13 cellular contexts compared by ENCODE assay signal in genomic region chr2:43486604-43487003, GRCh38.
DNase-seq lines count a peak whose midpoint lies in the region; ATAC-seq and TF ChIP-seq lines count a peak whose summit lies in the region.
"Had no signal": no experiment of that assay in that cellular context is flagged by ENCODE, and none has a peak within 500 bp of the region (broad histone marks: within the 10 kb centered on the region; RNA-seq: fewer than 3 reads in every experiment).

No MANE protein-coding gene starts in this region.

- no peaks in the 10 kb centered on the region for H3K27me3 ChIP-seq in upper lobe of right lung
- H3K27me3 ChIP-seq: colonic mucosa, neutrophil had no signal

- POLR2A ChIA-PET in activated CD4-positive, alpha-beta memory T cell treated with anti-CD3 and anti-CD28 coated beads, Interleukin-2, amount 10 ng/mL, durations not matched to agents 7 days and 5 days (lab: Charles Lee): no interaction called here
- POLR2A ChIA-PET in activated CD4-positive, alpha-beta memory T cell treated with anti-CD3 and anti-CD28 coated beads for 36 hours (lab: Charles Lee): no interaction called here

- DNase-seq in activated CD4-positive, alpha-beta memory T cell treated with anti-CD3 and anti-CD28 coated beads, Interleukin-2, amount 10 ng/mL, durations not matched to agents 7 days and 5 days: no peak
- DNase-seq in activated CD4-positive, alpha-beta memory T cell treated with anti-CD3 and anti-CD28 coated beads for 36 hours: no peak
- DNase-seq in fibroblast of mammary gland (ENCODE audit: low read depth) (peak; percentile 80), upper lobe of right lung (no peak), foreskin melanocyte (no peak)
- DNase-seq: activated effector memory CD4-positive, alpha-beta T cell treated with Interleukin-2 at 50 U/mL for 16 hours; colonic mucosa; KG1; RPMI8226 had no signal

- intact Hi-C loops in activated CD4-positive, alpha-beta memory T cell treated with anti-CD3 and anti-CD28 coated beads for 36 hours (cut with micrococcal nuclease): loop anchor here (2.0 to 10.0 kb wide), 2 partner anchors 56 to 542 kb away; no protein-coding TSS in a partner anchor
- intact Hi-C loops in upper lobe of right lung (cut with DNase I): loop anchor here (10.0 kb wide), 2 partner anchors 252 to 512 kb away; no protein-coding TSS in a partner anchor

- peak overlapping the region; percentile 56 for H3K27ac ChIP-seq in upper lobe of right lung
- H3K27ac ChIP-seq: colonic mucosa, neutrophil had no signal

- H3K9me3 ChIP-seq in upper lobe of right lung: no peaks in the 10 kb centered on the region
- H3K9me3 ChIP-seq: colonic mucosa, neutrophil had no signal

- peaks cover 23% of the 10 kb centered on the region for H3K4me1 ChIP-seq in upper lobe of right lung
- H3K4me1 ChIP-seq: colonic mucosa had no signal

- H3K27ac Mint-ChIP-seq in activated CD4-positive, alpha-beta memory T cell treated with anti-CD3 and anti-CD28 coated beads, Interleukin-2, amount 10 ng/mL, durations not matched to agents 7 days and 5 days: peak overlapping the region; percentile 9
- H3K27ac Mint-ChIP-seq in activated CD4-positive, alpha-beta memory T cell treated with anti-CD3 and anti-CD28 coated beads for 36 hours: no peak overlapping the region
- peak overlapping the region in 2 of 3 experiments; percentile 16 to 48 for H3K27ac Mint-ChIP-seq in nephron

- H3K4me3 Mint-ChIP-seq in activated CD4-positive, alpha-beta memory T cell treated with anti-CD3 and anti-CD28 coated beads, Interleukin-2, amount 10 ng/mL, durations not matched to agents 7 days and 5 days: no peak overlapping the region
- no peak overlapping the region for H3K4me3 Mint-ChIP-seq in activated CD4-positive, alpha-beta memory T cell treated with anti-CD3 and anti-CD28 coated beads for 36 hours
- H3K4me3 Mint-ChIP-seq in nephron: no peak overlapping the region

- TF ChIP-seq CTCF in fibroblast of mammary gland (conservative IDR thresholded peaks at IDR 0.05; ENCODE audit: control insufficient read depth, insufficient read depth, low read depth, low read length) (no peak), nephron (IDR thresholded peaks at IDR 0.05; ENCODE audit: unreplicated experiment in 3 of 3) (no peak), upper lobe of right lung (IDR thresholded peaks at IDR 0.05) (no peak)

- H3K4me1 Mint-ChIP-seq in activated CD4-positive, alpha-beta memory T cell treated with anti-CD3 and anti-CD28 coated beads, Interleukin-2, amount 10 ng/mL, durations not matched to agents 7 days and 5 days: peaks cover 33% of the 10 kb centered on the region
- H3K4me1 Mint-ChIP-seq in activated CD4-positive, alpha-beta memory T cell treated with anti-CD3 and anti-CD28 coated beads for 36 hours (ENCODE audit: low read depth): peaks cover 13% of the 10 kb centered on the region
- H3K4me1 Mint-ChIP-seq in nephron: peaks cover 27% of the 10 kb centered on the region

- no peaks in the 10 kb centered on the region for H3K9me3 Mint-ChIP-seq in activated CD4-positive, alpha-beta memory T cell treated with anti-CD3 and anti-CD28 coated beads, Interleukin-2, amount 10 ng/mL, durations not matched to agents 7 days and 5 days
- H3K9me3 Mint-ChIP-seq in activated CD4-positive, alpha-beta memory T cell treated with anti-CD3 and anti-CD28 coated beads for 36 hours: no peaks in the 10 kb centered on the region
- H3K9me3 Mint-ChIP-seq in nephron: no peaks in the 10 kb centered on the region

- no peak overlapping the region for H3K4me3 ChIP-seq in fibroblast of mammary gland (ENCODE audit: control insufficient read depth, low read depth, low read length)
- no peak overlapping the region for H3K4me3 ChIP-seq in upper lobe of right lung
- H3K4me3 ChIP-seq: colonic mucosa had no signal

- H3K36me3 Mint-ChIP-seq in activated CD4-positive, alpha-beta memory T cell treated with anti-CD3 and anti-CD28 coated beads, Interleukin-2, amount 10 ng/mL, durations not matched to agents 7 days and 5 days (ENCODE audit: low read depth): peaks cover 2% of the 10 kb centered on the region
- peaks cover 4% of the 10 kb centered on the region for H3K36me3 Mint-ChIP-seq in activated CD4-positive, alpha-beta memory T cell treated with anti-CD3 and anti-CD28 coated beads for 36 hours
- H3K36me3 Mint-ChIP-seq in nephron (ENCODE audit: low read depth): no peaks in the 10 kb centered on the region

- peak; percentile 75 for ATAC-seq in upper lobe of right lung
- ATAC-seq in HG03571 (IDR thresholded peaks at IDR 0.05; ENCODE audit: unreplicated experiment): no peak
- no peak for ATAC-seq in GM21360 (IDR thresholded peaks at IDR 0.05; ENCODE audit: unreplicated experiment)

- CTCF ChIA-PET in activated CD4-positive, alpha-beta memory T cell treated with anti-CD3 and anti-CD28 coated beads, Interleukin-2, amount 10 ng/mL, durations not matched to agents 7 days and 5 days (lab: Charles Lee): interaction anchor here (3.6 to 4.1 kb wide), 3 partner anchors 259 to 540 kb away, joined by 36 to 68 read pairs (median 54); partner anchors contain the start of gene ZFP36L2
- CTCF ChIA-PET in activated CD4-positive, alpha-beta memory T cell treated with anti-CD3 and anti-CD28 coated beads for 36 hours (lab: Charles Lee): interaction anchor here (0.9 to 4.2 kb wide), 7 partner anchors 10 to 539 kb away, joined by 3 to 61 read pairs (median 4); partner anchors contain the start of gene ZFP36L2

- no peaks in the 10 kb centered on the region for H3K36me3 ChIP-seq in upper lobe of right lung
- H3K36me3 ChIP-seq: colonic mucosa, neutrophil had no signal

- H3K27me3 Mint-ChIP-seq in activated CD4-positive, alpha-beta memory T cell treated with anti-CD3 and anti-CD28 coated beads, Interleukin-2, amount 10 ng/mL, durations not matched to agents 7 days and 5 days: no peaks in the 10 kb centered on the region
- no peaks in the 10 kb centered on the region for H3K27me3 Mint-ChIP-seq in activated CD4-positive, alpha-beta memory T cell treated with anti-CD3 and anti-CD28 coated beads for 36 hours
- no peaks in the 10 kb centered on the region for H3K27me3 Mint-ChIP-seq in nephron (ENCODE audit: low read depth)
